ENCODE assay signal across 9 cellular contexts in the genomic region with DNA sequence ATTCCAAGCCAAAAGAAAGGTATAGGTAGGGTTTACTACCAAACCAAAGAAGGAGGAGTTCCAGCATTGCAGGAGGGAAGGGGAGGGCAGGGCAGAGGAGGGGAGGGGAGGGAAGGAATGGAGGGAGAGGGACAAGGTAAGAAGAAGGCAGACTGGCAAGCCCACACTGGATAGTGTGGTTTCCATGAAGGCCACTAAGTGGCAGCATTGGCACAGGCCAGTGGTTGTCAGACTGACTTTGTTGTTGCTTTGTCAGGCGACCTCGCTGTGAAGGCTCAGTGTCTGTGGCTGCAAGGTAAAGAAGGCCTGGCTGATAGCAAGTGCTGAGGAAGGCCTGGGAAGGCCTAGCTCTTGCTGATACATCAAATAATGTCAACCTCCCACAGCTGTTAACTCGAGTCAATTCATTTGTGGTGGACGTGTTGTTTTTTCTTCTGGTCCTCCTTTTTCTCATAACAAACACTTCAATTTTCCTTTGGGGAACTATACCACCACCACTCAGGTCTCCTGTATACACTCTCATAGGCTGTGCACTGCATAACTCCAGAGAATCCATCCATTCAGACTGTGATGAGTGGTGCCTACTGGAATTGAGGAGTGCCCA. TPM values are rescaled to one million over a fixed set of nuclear protein-coding genes. Genes with fewer than 3 reads are reported as not detected.
DNase-seq lines count a peak whose midpoint lies in the region; ATAC-seq and TF ChIP-seq lines count a peak whose summit lies in the region.
"Had no signal": no experiment of that assay in that cellular context is flagged by ENCODE, and none has a peak within 500 bp of the region (broad histone marks: within the 10 kb centered on the region; RNA-seq: fewer than 3 reads in every experiment).

No MANE protein-coding gene starts in this region.

- no peaks in the 10 kb centered on the region for H3K4me1 Mint-ChIP-seq in WTC11
- no peaks in the 10 kb centered on the region for H3K4me1 Mint-ChIP-seq in stimulated activated memory B cell treated with anti-CD40 and anti-IgM and Interleukin-4, amounts not matched to agents 10 μg/mL and 1 μg/mL and 100 μg/mL, for 72 hours

- peaks cover 2% of the 10 kb centered on the region; the same call in 1 of the 2 replicates for H3K36me3 Mint-ChIP-seq in WTC11
- H3K36me3 Mint-ChIP-seq in stimulated activated memory B cell treated with anti-CD40 and anti-IgM and Interleukin-4, amounts not matched to agents 10 μg/mL and 1 μg/mL and 100 μg/mL, for 72 hours, result no peaks in the 10 kb centered on the region

- peak; percentile 59 for TF ChIP-seq CTCF in WTC11 (IDR thresholded peaks at IDR 0.05)

- CTCF ChIA-PET in WTC11 (lab: Charles Lee), result interaction anchor here (0.6 to 4.0 kb wide), 7 partner anchors 12 to 169 kb away, joined by 3 to 15 read pairs (median 3); a partner anchor contains a TSS

- peaks cover 10% of the 10 kb centered on the region for H3K9me3 Mint-ChIP-seq in WTC11
- no peaks in the 10 kb centered on the region for H3K9me3 Mint-ChIP-seq in stimulated activated memory B cell treated with anti-CD40 and anti-IgM and Interleukin-4, amounts not matched to agents 10 μg/mL and 1 μg/mL and 100 μg/mL, for 72 hours

- in situ Hi-C loops in ACHN (cut with HindIII; ENCODE audit: low pct_ligation_motif_present, low pct_unique_long_range_greater_than_20kb, low sequenced_read_pairs), result no loop called here

- DNase-seq in ACHN (peak; percentile 52), NCI-H2171 treated with DMSO at 0.1 percent for 48 hours (lab: John Stamatoyannopoulos, UW) (peak; percentile 74), WTC11 (ENCODE audit: low spot score) (peak; percentile 77), dermis microvascular lymphatic vessel endothelial cell (ENCODE audit: low read depth in 2 of 2) (peak; percentile 56 to 77), medulla oblongata (ENCODE audit: extremely low spot score) (peak; percentile 70)

- no peak overlapping the region for H3K4me3 Mint-ChIP-seq in WTC11
- H3K4me3 Mint-ChIP-seq in stimulated activated memory B cell treated with anti-CD40 and anti-IgM and Interleukin-4, amounts not matched to agents 10 μg/mL and 1 μg/mL and 100 μg/mL, for 72 hours, result no peak overlapping the region

- ATAC-seq in GM18861 (IDR thresholded peaks at IDR 0.05; ENCODE audit: unreplicated experiment) (peak; percentile 54), WTC11 (peak; percentile 99), GM18517 (IDR thresholded peaks at IDR 0.05; ENCODE audit: unreplicated experiment) (no peak)
- ATAC-seq in stimulated activated memory B cell treated with anti-CD40 and anti-IgM and Interleukin-4, amounts not matched to agents 10 μg/mL and 1 μg/mL and 100 μg/mL, for 72 hours, result peak; percentile 78

- H3K27me3 Mint-ChIP-seq in WTC11 (ENCODE audit: low read depth), result peaks cover 22% of the 10 kb centered on the region
- H3K27me3 Mint-ChIP-seq in stimulated activated memory B cell treated with anti-CD40 and anti-IgM and Interleukin-4, amounts not matched to agents 10 μg/mL and 1 μg/mL and 100 μg/mL, for 72 hours, result peaks cover 20% of the 10 kb centered on the region

- POLR2A ChIA-PET in WTC11 (lab: Charles Lee), result no interaction called here

- H3K27ac Mint-ChIP-seq in WTC11, result no peak overlapping the region
- no peak overlapping the region for H3K27ac Mint-ChIP-seq in stimulated activated memory B cell treated with anti-CD40 and anti-IgM and Interleukin-4, amounts not matched to agents 10 μg/mL and 1 μg/mL and 100 μg/mL, for 72 hours

TF ChIP-seq in WTC11, 78 proteins besides CTCF, POLR2A, EP300 and RAD21:
- no peak for TF ChIP-seq MYBL2 (CRISPR knock-in tag; IDR thresholded peaks at IDR 0.05)
- TF ChIP-seq ZNF121 (CRISPR knock-in tag; IDR thresholded peaks at IDR 0.05), result peak; percentile 57; the same call in 1 of the 2 replicates

RNA-seq across cellular contexts. Expression of a gene that starts 7.7 kb away (rescaled TPM):
- total RNA-seq in WTC11 (2021) (18.7 to 20.1 TPM (median 19.2 TPM) in 3 replicates), dermis microvascular lymphatic vessel endothelial cell (0.13 and 0.76 TPM in 2 replicates)

RNA-seq across cellular contexts. Expression of a gene that starts 29.4 kb away (rescaled TPM):
- total RNA-seq in WTC11 (2021) (0.09 to 0.16 TPM in 2 of 3 replicates, not detected in the other), dermis microvascular lymphatic vessel endothelial cell (not detected in 2 replicates)
- total RNA-seq: frontal cortex had no signal

Comparison
In these comparisons a context has a peak if more than half of its experiments do, and no peak if none do; other contexts are left out.
1. RNA of a gene that starts 7.7 kb away (total RNA-seq): 18.7 to 20.1 TPM in WTC11; 0.13 to 0.76 TPM in dermis microvascular lymphatic vessel endothelial cell; every median in the first group is over 10 times any median in the second.
2. Peak in every context shown above with its lines, with median percentiles within 50 percentile points of each other: DNase-seq.